Comparison of ENCODE assay signal across 9 cellular contexts in genomic region chr2:190947711-190948251, GRCh38.
DNase-seq lines count a peak whose midpoint lies in the region; ATAC-seq and TF ChIP-seq lines count a peak whose summit lies in the region.
"Had no signal": no experiment of that assay in that cellular context is flagged by ENCODE, and none has a peak within 500 bp of the region (broad histone marks: within the 10 kb centered on the region; RNA-seq: fewer than 3 reads in every experiment).

No MANE protein-coding gene starts in this region.

- H3K79me2 ChIP-seq in PC-9 (ENCODE audit: low read depth) = no peaks in the 10 kb centered on the region
- H3K79me2 ChIP-seq in parathyroid adenoma = no peaks in the 10 kb centered on the region

- H3K27me3 ChIP-seq in PC-9 (ENCODE audit: insufficient read depth, low read depth) = no peaks in the 10 kb centered on the region
- H3K27me3 ChIP-seq in parathyroid adenoma (ENCODE audit: control insufficient read depth, insufficient read depth, low read length) = no peaks in the 10 kb centered on the region

- H3K9ac ChIP-seq in parathyroid adenoma = no peak overlapping the region
- H3K9ac ChIP-seq: KMS-11 had no signal

- H3K4me3 ChIP-seq in PC-9 (no peak overlapping the region), parathyroid adenoma (ENCODE audit: low read depth, low read length) (peak overlapping the region; percentile 42)

- ATAC-seq in GM18520 (IDR thresholded peaks at IDR 0.05; ENCODE audit: unreplicated experiment) (peak; percentile 86), HG03064 (IDR thresholded peaks at IDR 0.05; ENCODE audit: low read depth, unreplicated experiment) (peak; percentile 56)

- BruUV-seq in PC-9 (replicated peaks; lab: Mats Ljungman, UMichigan) = no TSS peak

- peak overlapping the region; percentile 37 for H3K4me2 ChIP-seq in PC-9
- peak overlapping the region; percentile 65 for H3K4me2 ChIP-seq in parathyroid adenoma (ENCODE audit: low read length)
- H3K4me2 ChIP-seq: KMS-11 had no signal

- H3K9me3 ChIP-seq in PC-9 (ENCODE audit: insufficient read depth, low read depth) (no peaks in the 10 kb centered on the region), parathyroid adenoma (ENCODE audit: control insufficient read depth, low read length) (no peaks in the 10 kb centered on the region)

- peaks cover 20% of the 10 kb centered on the region for H3F3A ChIP-seq in PC-9 (ENCODE audit: insufficient read depth, low read depth)

- no peak for TF ChIP-seq POLR2A in erythroblast (IDR thresholded peaks at IDR 0.05; ENCODE audit: low read length)

- H2AFZ ChIP-seq in PC-9 (no peak overlapping the region), parathyroid adenoma (peak overlapping the region; percentile 23)

- CTCF ChIA-PET in PC-9 (lab: Charles Lee) = interaction anchor here (0.9 kb wide), 1 partner anchor 32 kb away, joined by 3 read pairs; no protein-coding TSS in a partner anchor

- H3K4me1 ChIP-seq in PC-9 (replicated peaks; ENCODE audit: insufficient read depth) (peaks cover 33% of the 10 kb centered on the region), parathyroid adenoma (peaks cover 35% of the 10 kb centered on the region)

- H3K36me3 ChIP-seq in PC-9 (ENCODE audit: low read depth) (no peaks in the 10 kb centered on the region), parathyroid adenoma (ENCODE audit: control insufficient read depth, insufficient read depth, low read length) (no peaks in the 10 kb centered on the region)

- DNase-seq in AG20443 (ENCODE audit: low spot score) = peak; percentile 32
- peak; percentile 35 to 75 for DNase-seq in PC-9
- peak; percentile 28 to 40 for DNase-seq in erythroblast (lab: John Stamatoyannopoulos, UW)
- DNase-seq in NK-92 (lab: John Stamatoyannopoulos, UW; ENCODE audit: unreplicated experiment) = no peak
- no peak for DNase-seq in NCI-H1930 (lab: John Stamatoyannopoulos, UW)

- no peaks in the 10 kb centered on the region for H3K9me2 ChIP-seq in PC-9 (ENCODE audit: insufficient read depth)

- no peaks in the 10 kb centered on the region for H4K20me1 ChIP-seq in PC-9 (ENCODE audit: insufficient read depth)

- H3K27ac ChIP-seq in PC-9 (peak overlapping the region; percentile 46), parathyroid adenoma (peak overlapping the region; percentile 94)
- H3K27ac ChIP-seq: KMS-11 had no signal

- no peak for TF ChIP-seq CTCF in PC-9 (conservative IDR thresholded peaks at IDR 0.05)
- TF ChIP-seq CTCF in parathyroid adenoma (IDR thresholded peaks at IDR 0.05) = peak; percentile 23

- POLR2A ChIA-PET in PC-9 (lab: Charles Lee; ENCODE audit: unreplicated experiment) = interaction anchor here (0.6 to 0.7 kb wide), 3 partner anchors 32 to 1367 kb away, joined by 3 to 6 read pairs (median 3); partner anchors contain the start of gene SLC40A1

- intact Hi-C loops in PC-9 (cut with micrococcal nuclease; ENCODE audit: unreplicated experiment) = loop anchor here (1.0 to 5.0 kb wide), 6 partner anchors 33 to 860 kb away; no protein-coding TSS in a partner anchor

Comparison
In these comparisons a context has a peak if more than half of its experiments do, and no peak if none do; other contexts are left out.
1. DNase-seq: peak in AG20443 (single experiment), PC-9 (2 of 2) and erythroblast (2 of 2); none in NK-92 (single experiment) and NCI-H1930 (0 of 2).